ENCODE assay signal across 7 cellular contexts in genomic region chr7:155803418-155804376, GRCh38. TPM values are rescaled to one million over a fixed set of nuclear protein-coding genes. Genes with fewer than 3 reads are reported as not detected.
DNase-seq lines count a peak whose midpoint lies in the region; TF ChIP-seq lines count a peak whose summit lies in the region.

No MANE protein-coding gene starts in this region.

- no CpG with 5 or more reads among the region's 96 CpGs for WGBS in H9 (ENCODE audit: extremely low coverage, insufficient read length, low lambda C conversion rate)
- 1% methylated on average over 25 of the region's 96 CpGs for WGBS in esophagus muscularis mucosa
- WGBS in sigmoid colon, 2 donors, result 8 to 27% methylated on average over 96 of the region's 96 CpGs

- no peak overlapping the region for H3K4ac ChIP-seq in H9 (ENCODE audit: low read depth, low read length)

- H2BK20ac ChIP-seq in H9 (ENCODE audit: low read depth, low read length, poor library complexity, severe bottlenecking), result no peak overlapping the region

- peak overlapping the region; percentile 60 to 77 for H3K4me3 Mint-ChIP-seq in H9

- H3K27me3 Mint-ChIP-seq in H9 (ENCODE audit: low read depth), result peaks cover 91% of the 10 kb centered on the region

- H4K91ac ChIP-seq in H9 (ENCODE audit: insufficient read length, low read depth, low read length), result no peak overlapping the region

- no peaks in the 10 kb centered on the region for H4K20me1 ChIP-seq in H9 (ENCODE audit: control insufficient read depth, insufficient read depth, insufficient read length)

- H3K9me3 Mint-ChIP-seq in H9, result peaks cover 2 to 8% of the 10 kb centered on the region in 2 experiments; a peak in 2 of 5 replicates

- H3T11ph ChIP-seq in H9 (ENCODE audit: low read length), result no peak overlapping the region

- no peak overlapping the region for H4K8ac ChIP-seq in H9 (replicated peaks; ENCODE audit: insufficient read length, low read depth, low read length)

- peaks cover 68% of the 10 kb centered on the region for H3K27me3 ChIP-seq in H9 (ENCODE audit: insufficient read depth, low read length)
- H3K27me3 ChIP-seq in NT2/D1 (ENCODE audit: insufficient read depth, insufficient read length), result peaks cover 75% of the 10 kb centered on the region
- H3K27me3 ChIP-seq in esophagus muscularis mucosa, result peaks cover 6 to 98% (median 64%) of the 10 kb centered on the region in 4 donors
- H3K27me3 ChIP-seq in sigmoid colon, result peaks cover 51 to 100% (median 83%) of the 10 kb centered on the region in 3 donors

- H3K27ac ChIP-seq in H9 (ENCODE audit: insufficient read length, low read depth, low read length) (no peak overlapping the region), esophagus muscularis mucosa (replicated peaks in 1 of 4) (no peak overlapping the region), sigmoid colon (no peak overlapping the region)

- H3K56ac ChIP-seq in H9 (ENCODE audit: insufficient read length, low read depth, low read length), result no peak overlapping the region

- no peak overlapping the region for H3K27ac Mint-ChIP-seq in H9

- H3K23me2 ChIP-seq in H9 (ENCODE audit: insufficient read length, low read depth, low read length, poor library complexity, severe bottlenecking), result peaks cover 12% of the 10 kb centered on the region

- peaks cover 0 to 3% (median 0%) of the 10 kb centered on the region in 3 experiments; a peak in 3 of 7 replicates for H3K36me3 Mint-ChIP-seq in H9 (ENCODE audit: insufficient read depth in 1 of 3, low read depth in 3 of 3)

- H4K5ac ChIP-seq in H9 (ENCODE audit: insufficient read length, low read depth, low read length), result no peak overlapping the region

- TF ChIP-seq CTCF in H9 (conservative IDR thresholded peaks at IDR 0.05) (no peak), esophagus muscularis mucosa (IDR thresholded peaks at IDR 0.05) (no peak), sigmoid colon (IDR thresholded peaks at IDR 0.05) (no peak)

- H3K4me1 ChIP-seq in H9 (ENCODE audit: insufficient read depth, low read length), result no peaks in the 10 kb centered on the region; the same call in 1 of the 2 replicates
- peaks cover 8% of the 10 kb centered on the region for H3K4me1 ChIP-seq in NT2/D1 (ENCODE audit: insufficient read depth, insufficient read length)
- peaks cover 33 to 61% (median 52%) of the 10 kb centered on the region in 4 donors for H3K4me1 ChIP-seq in esophagus muscularis mucosa
- H3K4me1 ChIP-seq in sigmoid colon, result peaks cover 0 to 52% (median 45%) of the 10 kb centered on the region in 4 donors

- no peak overlapping the region for H2AK5ac ChIP-seq in H9 (ENCODE audit: insufficient read length, low read length)

- no peak overlapping the region for H2BK12ac ChIP-seq in H9 (ENCODE audit: insufficient read length, low read depth, low read length)

- intact Hi-C loops in esophagus muscularis mucosa (cut with DNase I) (no loop called here), sigmoid colon (cut with DNase I) (loop anchor here (10.0 kb wide), 1 partner anchor 671 kb away; no protein-coding TSS in a partner anchor)

- no peak overlapping the region for H3K23ac ChIP-seq in H9 (ENCODE audit: insufficient read length, low read depth, low read length)

- H2BK5ac ChIP-seq in H9 (ENCODE audit: insufficient read length, low read length), result no peak overlapping the region

- no peak overlapping the region for H3K14ac ChIP-seq in H9 (ENCODE audit: insufficient read depth, low read length)

- TF ChIP-seq EP300 in esophagus muscularis mucosa (IDR thresholded peaks at IDR 0.05), result no peak
- no peak for TF ChIP-seq EP300 in sigmoid colon (IDR thresholded peaks at IDR 0.05)

- H3K4me3 ChIP-seq in NT2/D1 (ENCODE audit: insufficient read length, low read depth) (peak overlapping the region; percentile 24), esophagus muscularis mucosa (peak overlapping the region; percentile 39 to 46 (median 42)), sigmoid colon (peak overlapping the region in 2 of 4 donors; percentile 26 to 37)

- no peak overlapping the region for H3K18ac ChIP-seq in H9 (ENCODE audit: insufficient read length, low read depth, low read length)

- H3K79me2 ChIP-seq in H9 (ENCODE audit: insufficient read depth, low read length), result no peaks in the 10 kb centered on the region

- DNase-seq in H9 (peak; percentile 75), NT2/D1 (ENCODE audit: low read depth, low spot score) (no peak), esophagus muscularis mucosa (ENCODE audit: extremely low spot score) (no peak), retina (peak; percentile 70), EL (no peak), sigmoid colon (no peak), SK-N-DZ (ENCODE audit: low spot score) (no peak)

- no peak overlapping the region for H3K9ac ChIP-seq in H9 (ENCODE audit: extremely low read depth, insufficient read length, low read length)
- peak overlapping the region; percentile 56 for H3K9ac ChIP-seq in NT2/D1 (ENCODE audit: insufficient read length, low read depth)

- no peaks in the 10 kb centered on the region for H3K79me1 ChIP-seq in H9 (ENCODE audit: insufficient read depth, low read depth, low read length, poor library complexity, severe bottlenecking)

- H2AFZ ChIP-seq in H9 (ENCODE audit: low read length), result no peak overlapping the region

- TF ChIP-seq POLR2A in esophagus muscularis mucosa (IDR thresholded peaks at IDR 0.05; ENCODE audit: low read depth) (no peak), sigmoid colon (IDR thresholded peaks at IDR 0.05) (no peak)

- no peaks in the 10 kb centered on the region for H3K9me3 ChIP-seq in H9 (ENCODE audit: control insufficient read depth, low read depth, low read length)
- H3K9me3 ChIP-seq in NT2/D1 (ENCODE audit: insufficient read depth, low read length), result peaks cover 10% of the 10 kb centered on the region; the same call in 1 of the 2 replicates
- H3K9me3 ChIP-seq in esophagus muscularis mucosa, result no peaks in the 10 kb centered on the region
- no peaks in the 10 kb centered on the region for H3K9me3 ChIP-seq in sigmoid colon

- peaks cover 21 to 32% of the 10 kb centered on the region in 2 experiments for H3K4me1 Mint-ChIP-seq in H9

- no peaks in the 10 kb centered on the region for H3K36me3 ChIP-seq in NT2/D1 (ENCODE audit: insufficient read depth, insufficient read length, low read length)
- H3K36me3 ChIP-seq in esophagus muscularis mucosa, result no peaks in the 10 kb centered on the region
- H3K36me3 ChIP-seq in sigmoid colon, result no peaks in the 10 kb centered on the region

- peak overlapping the region; percentile 18 for H3K4me2 ChIP-seq in H9 (ENCODE audit: insufficient read depth, insufficient read length, low read length)

- no peak overlapping the region for H2BK120ac ChIP-seq in H9 (ENCODE audit: low read depth, low read length, poor library complexity, severe bottlenecking)

- no peak overlapping the region for H2BK15ac ChIP-seq in H9 (ENCODE audit: low read depth, low read length)

RNA-seq across cellular contexts. Expression of gene SHH, which starts 8.6 kb away (rescaled TPM):
- total RNA-seq in H9 (2021) (0.07 and 0.09 TPM in 2 replicates), esophagus muscularis mucosa (not detected), sigmoid colon (not detected)
- 1 to 10 TPM in 1 of 3 donors, under 1 TPM in 2; 0.46 to 1.8 (median 0.60) TPM for polyA plus RNA-seq in sigmoid colon
- polyA plus RNA-seq in SK-N-DZ (2014; cell fraction: cytosol; rRNA removed), result not detected in 2 replicates
- polyA plus RNA-seq in SK-N-DZ (2014; cell fraction: nucleus; rRNA removed), result not detected in 2 replicates

Comparison
In these comparisons a context has a peak if more than half of its experiments do, and no peak if none do; other contexts are left out.
1. DNase-seq: peak in H9 (single experiment) and retina (single experiment); none in NT2/D1 (single experiment), esophagus muscularis mucosa (single experiment), EL (single experiment), sigmoid colon (single experiment) and SK-N-DZ (single experiment).